ENCODE assay signal across 8 cellular contexts in genomic region chr6:99589290-99589672, GRCh38. TPM values are rescaled to one million over a fixed set of nuclear protein-coding genes. Genes with fewer than 3 reads are reported as not detected.
DNase-seq lines count a peak whose midpoint lies in the region; ATAC-seq and TF ChIP-seq lines count a peak whose summit lies in the region.

No MANE protein-coding gene starts in this region.

- H3K4me3 ChIP-seq in AG04449 (ENCODE audit: low read depth, low read length) (peak overlapping the region; percentile 53), WERI-Rb-1 (ENCODE audit: low read depth, low read length) (peak overlapping the region; percentile 63), right atrium auricular region (peak overlapping the region; percentile 32 to 48), skin epidermis (peak overlapping the region; percentile 30 to 52 (median 38))

- POLR2A ChIA-PET in AG04449 (lab: Yijun Ruan, JAX) = interaction anchor here (0.6 to 0.8 kb wide), 2 partner anchors 21 to 72 kb away, joined by 4 read pairs; partner anchors contain the start of gene CCNC

- H3K4me1 ChIP-seq in right atrium auricular region = peaks cover 0 to 28% of the 10 kb centered on the region in 2 donors

- H3K27ac ChIP-seq in WERI-Rb-1 (no peak overlapping the region), right atrium auricular region (no peak overlapping the region), skin epidermis (no peak overlapping the region)

- CTCF ChIA-PET in AG04449 (lab: Yijun Ruan, JAX) = interaction anchor here (0.7 to 4.4 kb wide), 4 partner anchors 11 to 233 kb away, joined by 3 to 27 read pairs (median 4); no protein-coding TSS in a partner anchor

- H3K36me3 ChIP-seq in WERI-Rb-1 (no peaks in the 10 kb centered on the region), right atrium auricular region (no peaks in the 10 kb centered on the region)

- DNase-seq in AG04449 (ENCODE audit: low read depth, low spot score) = no peak
- no peak for DNase-seq in WERI-Rb-1
- DNase-seq in right atrium auricular region (ENCODE audit: low spot score) = no peak
- no peak for DNase-seq in erythroblast (lab: John Stamatoyannopoulos, UW)

- H3K9me3 ChIP-seq in WERI-Rb-1 (ENCODE audit: severe bottlenecking) (no peaks in the 10 kb centered on the region), right atrium auricular region (peaks cover 0 to 5% of the 10 kb centered on the region in 2 donors)

- TF ChIP-seq CTCF in AG04449 (IDR thresholded peaks at IDR 0.05; ENCODE audit: insufficient read depth, low read length, missing control alignments) (no peak), WERI-Rb-1 (IDR thresholded peaks at IDR 0.05; ENCODE audit: low read depth, low read length) (no peak), right atrium auricular region (IDR thresholded peaks at IDR 0.05) (no peak)

- no peak for TF ChIP-seq POLR2A in erythroblast (IDR thresholded peaks at IDR 0.05; ENCODE audit: low read length)

- H3K27me3 ChIP-seq in WERI-Rb-1 (ENCODE audit: insufficient read depth, low read depth, severe bottlenecking) = peaks cover 34% of the 10 kb centered on the region
- peaks cover 34 to 35% of the 10 kb centered on the region in 2 donors for H3K27me3 ChIP-seq in right atrium auricular region

- ATAC-seq in GM18858 (IDR thresholded peaks at IDR 0.05; ENCODE audit: unreplicated experiment) (peak; percentile 5), HG03095 (IDR thresholded peaks at IDR 0.05; ENCODE audit: unreplicated experiment) (peak; percentile 29), HG03469 (IDR thresholded peaks at IDR 0.05; ENCODE audit: unreplicated experiment) (no peak)

RNA-seq across cellular contexts. Expression of gene PRDM13, which starts 17.4 kb away (rescaled TPM):
- not detected for total RNA-seq in right atrium auricular region

RNA-seq across cellular contexts. Expression of gene CCNC, which starts 20.8 kb away (rescaled TPM):
- total RNA-seq in right atrium auricular region = 10 to 100 TPM; 17.6 to 23.1 TPM
